Comparison of ENCODE assay signal across 16 cellular contexts in genomic region chr17:31744541-31744951, GRCh38.
A peak's percentile ranks its signal among the peaks of the same experiment; 100 is the strongest.
DNase-seq lines count a peak whose midpoint lies in the region; ATAC-seq and TF ChIP-seq lines count a peak whose summit lies in the region.
"Had no signal": no experiment of that assay in that cellular context is flagged by ENCODE, and none has a peak within 500 bp of the region (broad histone marks: within the 10 kb centered on the region; RNA-seq: fewer than 3 reads in every experiment).

No MANE protein-coding gene starts in this region.

- no peak overlapping the region for H3K4me3 ChIP-seq in esophagus muscularis mucosa
- H3K4me3 ChIP-seq in mesodermal cell (ENCODE audit: extremely low read depth, insufficient read depth, low read length, poor library complexity, severe bottlenecking) = no peak overlapping the region
- no peak overlapping the region for H3K4me3 ChIP-seq in thyroid gland (replicated peaks in 1 of 3)
- H3K4me3 ChIP-seq: K562, mucosa of descending colon had no signal

- TF ChIP-seq EP300 in esophagus muscularis mucosa (IDR thresholded peaks at IDR 0.05) = no peak

- TF ChIP-seq POLR2A in esophagus muscularis mucosa (IDR thresholded peaks at IDR 0.05; ENCODE audit: low read depth) (no peak), thyroid gland (IDR thresholded peaks at IDR 0.05) (no peak)

- no peak for DNase-seq in Right ventricle myocardium superior
- no peak for DNase-seq in cardiac septum (ENCODE audit: low spot score)
- no peak for DNase-seq in esophagus muscularis mucosa (ENCODE audit: extremely low spot score)
- no peak for DNase-seq in DMS79 (lab: John Stamatoyannopoulos, UW)
- DNase-seq in activated T-cell treated with anti-CD3 and anti-CD28 coated beads, Interleukin-2, amount 50 U/mL, for 4 hours = no peak
- no peak for DNase-seq in thyroid gland
- DNase-seq: activated CD4-positive, alpha-beta T cell treated with anti-CD3 and anti-CD28 coated beads for 1 hour; mucosa of descending colon; SHP77 treated with DMSO at 0.1 percent for 48 hours; small intestine had no signal

- WGBS in esophagus muscularis mucosa = 36% methylated on average over 3 of the region's 3 CpGs
- 73 to 74% methylated on average over 1 to 3 of the region's 3 CpGs for WGBS in mesodermal cell (ENCODE audit: insufficient coverage in 2 of 2), 2 experiments
- 73 to 76% methylated on average over 3 of the region's 3 CpGs for WGBS in thyroid gland, 2 donors

- H3K36me3 Mint-ChIP-seq in activated T-cell treated with anti-CD3 and anti-CD28 coated beads, Interleukin-2, amount 50 U/mL, for 4 hours (ENCODE audit: insufficient read depth) = no peaks in the 10 kb centered on the region
- H3K36me3 Mint-ChIP-seq: type B pancreatic cell had no signal

- H3K4me1 Mint-ChIP-seq in activated T-cell treated with anti-CD3 and anti-CD28 coated beads, Interleukin-2, amount 50 U/mL, for 4 hours (ENCODE audit: low read depth) = no peaks in the 10 kb centered on the region

- TF ChIP-seq CTCF in esophagus muscularis mucosa (IDR thresholded peaks at IDR 0.05) (no peak), thyroid gland (IDR thresholded peaks at IDR 0.05) (no peak)

- H3K36me3 ChIP-seq in esophagus muscularis mucosa (no peaks in the 10 kb centered on the region), mesodermal cell (ENCODE audit: control insufficient read depth, insufficient read depth, low read length) (no peaks in the 10 kb centered on the region), thyroid gland (no peaks in the 10 kb centered on the region)

- no peaks in the 10 kb centered on the region for H3K9me3 Mint-ChIP-seq in activated T-cell treated with anti-CD3 and anti-CD28 coated beads, Interleukin-2, amount 50 U/mL, for 4 hours
- H3K9me3 Mint-ChIP-seq: T-helper 2 cell treated with Interferon-gamma antibody and Interleukin-4, amounts not matched to agents 5 μg/mL and 100 μg/mL, for 36 hours; type B pancreatic cell had no signal

- no peaks in the 10 kb centered on the region for H3K27me3 ChIP-seq in esophagus muscularis mucosa
- no peaks in the 10 kb centered on the region for H3K27me3 ChIP-seq in thyroid gland

- intact Hi-C loops in Right ventricle myocardium superior (cut with DNase I) = no loop called here
- intact Hi-C loops in cardiac septum (cut with DNase I) = no loop called here
- intact Hi-C loops in esophagus muscularis mucosa (cut with DNase I) = loop anchor here (5.0 to 10.0 kb wide), 2 partner anchors 100 to 182 kb away; no protein-coding TSS in a partner anchor
- intact Hi-C loops in thyroid gland (cut with DNase I) = no loop called here

- H3K9me3 ChIP-seq in esophagus muscularis mucosa (no peaks in the 10 kb centered on the region), mesodermal cell (ENCODE audit: control insufficient read depth, low read length) (no peaks in the 10 kb centered on the region), thyroid gland (no peaks in the 10 kb centered on the region)
- H3K9me3 ChIP-seq: mucosa of descending colon had no signal

- H3K27me3 Mint-ChIP-seq in activated T-cell treated with anti-CD3 and anti-CD28 coated beads, Interleukin-2, amount 50 U/mL, for 4 hours (ENCODE audit: low read depth) = peaks cover 22% of the 10 kb centered on the region

- H3K27ac ChIP-seq in esophagus muscularis mucosa (replicated peaks in 1 of 4) = peak overlapping the region; percentile 16 to 40 (median 33)
- peak overlapping the region; percentile 3 for H3K27ac ChIP-seq in mesodermal cell (ENCODE audit: low read depth, low read length, severe bottlenecking)
- no peak overlapping the region for H3K27ac ChIP-seq in thyroid gland
- H3K27ac ChIP-seq: C4-2B had no signal

- H3K4me1 ChIP-seq in esophagus muscularis mucosa (peaks cover 34 to 70% (median 55%) of the 10 kb centered on the region in 4 donors), mesodermal cell (ENCODE audit: control insufficient read depth, insufficient read depth, low read length, poor library complexity, severe bottlenecking) (peaks cover 26% of the 10 kb centered on the region), thyroid gland (no peaks in the 10 kb centered on the region)

- H3K4me3 Mint-ChIP-seq in activated T-cell treated with anti-CD3 and anti-CD28 coated beads, Interleukin-2, amount 50 U/mL, for 4 hours = no peak overlapping the region
- H3K4me3 Mint-ChIP-seq: T-helper 2 cell treated with Interferon-gamma antibody and Interleukin-4, amounts not matched to agents 5 μg/mL and 100 μg/mL, for 36 hours; type B pancreatic cell had no signal

- ATAC-seq in Right ventricle myocardium superior (ENCODE audit: poor library complexity) = peak; percentile 53
- ATAC-seq in GM19395 (IDR thresholded peaks at IDR 0.05; ENCODE audit: unreplicated experiment) = no peak
- no peak for ATAC-seq in activated T-cell treated with anti-CD3 and anti-CD28 coated beads, Interleukin-2, amount 50 U/mL, for 4 hours
- ATAC-seq: K562, mucosa of descending colon had no signal

Comparison
In these comparisons a context has a peak if more than half of its experiments do, and no peak if none do; other contexts are left out.
1. H3K27ac ChIP-seq: peak in esophagus muscularis mucosa (4 of 4) and mesodermal cell (single experiment); none in thyroid gland (0 of 3).